In genomic region chr3:148955544-148956346, GRCh38 we compare ENCODE assay signal across 9 cellular contexts. TPM values are rescaled to one million over a fixed set of nuclear protein-coding genes. Genes with fewer than 3 reads are reported as not detected.
A peak's percentile ranks its signal among the peaks of the same experiment; 100 is the strongest.
DNase-seq lines count a peak whose midpoint lies in the region; ATAC-seq, FAIRE-seq and TF ChIP-seq lines count a peak whose summit lies in the region.
"Had no signal": no experiment of that assay in that cellular context is flagged by ENCODE, and none has a peak within 500 bp of the region (broad histone marks: within the 10 kb centered on the region; RNA-seq: fewer than 3 reads in every experiment).

No MANE protein-coding gene starts in this region.

- in situ Hi-C loops in GM12878 (cut with MboI) = loop anchor here (5.0 kb wide), 1 partner anchor 317 kb away; no protein-coding TSS in a partner anchor

- H3K4me2 ChIP-seq in HCT116 (ENCODE audit: low read length) (peak overlapping the region; percentile 28; the same call in 1 of the 2 replicates), GM12878 (ENCODE audit: control insufficient read depth, insufficient read depth) (no peak overlapping the region)

- TF ChIP-seq RAD21 in HCT116 (IDR thresholded peaks at IDR 0.05; ENCODE audit: low read depth) = peak; percentile 87
- TF ChIP-seq RAD21 in GM12878 (IDR thresholded peaks at IDR 0.05; ENCODE audit: insufficient read depth, low read depth, low read length) = peak; percentile 80

- no peak for TF ChIP-seq EP300 in GM12878 (IDR thresholded peaks at IDR 0.05; ENCODE audit: borderline replicate concordance in 1 of 2, control insufficient read depth in 1 of 2, low read depth in 2 of 2, low read length in 2 of 2)

- DNase-seq in COLO829 (ENCODE audit: low spot score) (peak; percentile 51), HCT116 (ENCODE audit: low read depth, low spot score) (peak; percentile 48), NCI-H526 treated with DMSO at 0.1 percent for 48 hours (lab: John Stamatoyannopoulos, UW) (peak; percentile 52), GM12878 (ENCODE audit: low read depth, low spot score) (no peak), iPS-NIHi7 (ENCODE audit: extremely low spot score) (peak; percentile 54), NCI-H187 treated with DMSO at 0.1 percent for 48 hours (lab: John Stamatoyannopoulos, UW) (no peak)

- H3K9ac ChIP-seq in HCT116 (ENCODE audit: low read length) (no peak overlapping the region), GM12878 (ENCODE audit: control insufficient read depth, insufficient read depth, low read length) (no peak overlapping the region)

- no peaks in the 10 kb centered on the region for H3K9me3 ChIP-seq in HCT116 (ENCODE audit: control insufficient read depth in 1 of 2, insufficient read depth in 1 of 2, low read depth in 1 of 2, low read length in 2 of 2)
- no peaks in the 10 kb centered on the region for H3K9me3 ChIP-seq in GM12878 (replicated peaks; ENCODE audit: control insufficient read depth, insufficient read depth, low read length)

- peaks cover 0 to 5% of the 10 kb centered on the region in 2 experiments; a peak in 1 of 4 replicates for H3K4me1 ChIP-seq in HCT116 (ENCODE audit: control insufficient read depth in 1 of 2, insufficient read depth in 2 of 2, low read length in 2 of 2)
- no peaks in the 10 kb centered on the region for H3K4me1 ChIP-seq in GM12878 (ENCODE audit: control insufficient read depth, insufficient read depth, low read length)

- POLR2A ChIA-PET in HCT116 (lab: Charles Lee) = interaction anchor here (0.7 kb wide), 2 partner anchors 345 to 395 kb away, joined by 3 read pairs; no protein-coding TSS in a partner anchor
- POLR2A ChIA-PET in GM12878 (lab: Charles Lee) = interaction anchor here (0.6 kb wide), 4 partner anchors 23 to 1449 kb away, joined by 3 to 4 read pairs (median 4); no protein-coding TSS in a partner anchor

- intact Hi-C loops in HCT116 (cut with micrococcal nuclease) = loop anchor here (1.0 to 5.0 kb wide), 4 partner anchors 165 to 527 kb away; no protein-coding TSS in a partner anchor
- intact Hi-C loops in GM12878 (cut with micrococcal nuclease; ENCODE audit: unreplicated experiment) = loop anchor here (1.0 to 5.0 kb wide), 4 partner anchors 165 to 527 kb away; partner anchors contain the start of gene TM4SF18

- SMC1A ChIA-PET in GM12878 (lab: Charles Lee; ENCODE audit: uncharacterized antibody, unreplicated experiment) = interaction anchor here (0.6 to 3.7 kb wide), 20 partner anchors 10 to 603 kb away, joined by 3 to 38 read pairs (median 5); no protein-coding TSS in a partner anchor

- H3K79me2 ChIP-seq in HCT116 (ENCODE audit: insufficient read depth, low read length) = no peaks in the 10 kb centered on the region
- H3K79me2 ChIP-seq in GM12878 (ENCODE audit: control insufficient read depth, insufficient read depth, low read length) = no peaks in the 10 kb centered on the region

- H3K27ac ChIP-seq in HCT116 (ENCODE audit: low read depth, low read length) = no peak overlapping the region
- no peak overlapping the region for H3K27ac ChIP-seq in GM12878 (ENCODE audit: control insufficient read depth, insufficient read depth)
- peak overlapping the region in 11 of 21 experiments; percentile 14 to 81 (median 66) for H3K27ac ChIP-seq in skin epidermis

- H2AFZ ChIP-seq in HCT116 (ENCODE audit: low read depth, low read length, poor library complexity, severe bottlenecking) (peak overlapping the region; percentile 83), GM12878 (ENCODE audit: control insufficient read depth, low read depth, low read length) (no peak overlapping the region)

- no TSS peak for BruUV-seq in HCT116 (replicated peaks; lab: Mats Ljungman, UMichigan)
- no TSS peak for BruUV-seq in GM12878 (replicated peaks; lab: Mats Ljungman, UMichigan)

- TF ChIP-seq POLR2A in HCT116 (IDR thresholded peaks at IDR 0.05; ENCODE audit: borderline replicate concordance, extremely low read depth, insufficient read depth, insufficient read length) (no peak), GM12878 (IDR thresholded peaks at IDR 0.05; ENCODE audit: low read depth, low read length) (no peak)

- 55% methylated on average over 12 of the region's 12 CpGs for WGBS in GM12878 (ENCODE audit: insufficient coverage, insufficient replicate concordance, low lambda C conversion rate, missing lambda C conversion rate)

- TF ChIP-seq CTCF in HCT116 (IDR thresholded peaks at IDR 0.05 in 2 of 3, conservative IDR thresholded peaks at IDR 0.05 in 1 of 3; ENCODE audit: borderline replicate concordance in 1 of 3, insufficient read depth in 1 of 3, low read depth in 2 of 3, low read length in 2 of 3) (peak; percentile 44 to 89 (median 75)), GM12878 (IDR thresholded peaks at IDR 0.05 in 2 of 3, conservative IDR thresholded peaks at IDR 0.05 in 1 of 3; ENCODE audit: control insufficient read depth in 2 of 3, extremely low read depth in 1 of 3, insufficient read depth in 1 of 3, low read depth in 3 of 3, low read length in 3 of 3) (peak; percentile 53 to 59 (median 57))

- H3K4me3 ChIP-seq in HCT116 (replicated peaks in 1 of 2; ENCODE audit: low read depth in 1 of 2, low read length in 2 of 2) (no peak overlapping the region; a peak in 1 of 4 replicates), GM12878 (no peak overlapping the region), skin epidermis (no peak overlapping the region)

- H4K20me1 ChIP-seq in HCT116 (ENCODE audit: insufficient read depth) (no peaks in the 10 kb centered on the region), GM12878 (ENCODE audit: control insufficient read depth, insufficient read depth) (no peaks in the 10 kb centered on the region)

- RAD21 ChIA-PET in HCT116 (lab: Charles Lee; ENCODE audit: low non-redundant PET in 1 of 2, low total read pairs in 2 of 2, uncharacterized antibody in 2 of 2, unreplicated experiment in 2 of 2) = interaction anchor here (0.5 to 1.5 kb wide), 9 partner anchors 14 to 853 kb away, joined by 3 to 7 read pairs (median 4); partner anchors contain the start of gene HLTF (in 1 of the 2)
- RAD21 ChIA-PET in GM12878 (lab: Charles Lee; ENCODE audit: unreplicated experiment) = interaction anchor here (0.6 to 4.8 kb wide), 15 partner anchors 10 to 1468 kb away, joined by 3 to 38 read pairs (median 4); no protein-coding TSS in a partner anchor

- H3K27me3 ChIP-seq in HCT116 (ENCODE audit: insufficient read depth, low read length) = no peaks in the 10 kb centered on the region
- no peaks in the 10 kb centered on the region; a peak in 1 of 4 replicates for H3K27me3 ChIP-seq in GM12878 (replicated peaks in 1 of 2; ENCODE audit: control insufficient read depth in 2 of 2, insufficient read depth in 2 of 2, low read length in 1 of 2)

- CTCF ChIA-PET in HCT116 (lab: Charles Lee) (interaction anchor here (0.5 to 2.7 kb wide), 39 partner anchors 9 to 980 kb away, joined by 3 to 26 read pairs (median 4); partner anchors contain the start of genes GYG1 and TM4SF18), GM12878 (lab: Yijun Ruan, JAX) (interaction anchor here (0.6 to 6.5 kb wide), 39 partner anchors 9 to 975 kb away, joined by 3 to 81 read pairs (median 5); partner anchors contain the start of gene GYG1)

- no peaks in the 10 kb centered on the region for H3K9me2 ChIP-seq in HCT116 (ENCODE audit: insufficient read depth)

- FAIRE-seq in GM12878 (lab: Jason Lieb, UNC) = no peak

- ATAC-seq in HCT116 (peak; percentile 69), GM12878 (peak; percentile 66), GM18519 (IDR thresholded peaks at IDR 0.05; ENCODE audit: low FRiP score, unreplicated experiment) (no peak)
- ATAC-seq: T-cell had no signal

- H3K36me3 ChIP-seq in HCT116 (ENCODE audit: control insufficient read depth in 1 of 2, insufficient read depth in 2 of 2, low read length in 2 of 2) (no peaks in the 10 kb centered on the region), GM12878 (ENCODE audit: control insufficient read depth in 2 of 2, insufficient read depth in 2 of 2, low read length in 1 of 2) (no peaks in the 10 kb centered on the region)

TF ChIP-seq in GM12878, 131 proteins besides CTCF, POLR2A, EP300 and RAD21 (continues in another document):
- TF ChIP-seq ZNF384 (IDR thresholded peaks at IDR 0.05; ENCODE audit: borderline replicate concordance, low read depth, low read length) (peak; percentile 95), GABPA (IDR thresholded peaks at IDR 0.05; ENCODE audit: low read depth) (no peak), YY1 (IDR thresholded peaks at IDR 0.05; ENCODE audit: low read depth, low read length) (0 out of 2 replicates have a peak, but pooled peaks have one; percentile 20), ZNF274 (IDR thresholded peaks at IDR 0.05; ENCODE audit: insufficient read depth, insufficient read length) (no peak)
- TF ChIP-seq, protein P1, sequence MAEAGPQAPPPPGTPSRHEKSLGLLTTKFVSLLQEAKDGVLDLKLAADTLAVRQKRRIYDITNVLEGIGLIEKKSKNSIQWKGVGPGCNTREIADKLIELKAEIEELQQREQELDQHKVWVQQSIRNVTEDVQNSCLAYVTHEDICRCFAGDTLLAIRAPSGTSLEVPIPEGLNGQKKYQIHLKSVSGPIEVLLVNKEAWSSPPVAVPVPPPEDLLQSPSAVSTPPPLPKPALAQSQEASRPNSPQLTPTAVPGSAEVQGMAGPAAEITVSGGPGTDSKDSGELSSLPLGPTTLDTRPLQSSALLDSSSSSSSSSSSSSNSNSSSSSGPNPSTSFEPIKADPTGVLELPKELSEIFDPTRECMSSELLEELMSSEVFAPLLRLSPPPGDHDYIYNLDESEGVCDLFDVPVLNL (IDR thresholded peaks at IDR 0.05; ENCODE audit: low read depth, low read length) = no peak

RNA-seq across cellular contexts. Expression of gene GYG1, which starts 35.6 kb away (rescaled TPM):
- total RNA-seq in HCT116 (2021; ENCODE audit: unreplicated experiment) (28.9 TPM), GM12878 (2014; rRNA removed) (12.0 and 16.0 TPM in 2 replicates), GM12878 (2014; rRNA removed; fragmentation: Illumina TruSeq; extraction: Trizol) (18.8 and 19.7 TPM in 2 replicates), GM12878 (2021) (21.1 and 22.4 TPM in 2 replicates)
- polyA plus RNA-seq in HCT116 (2012) = 26.7 and 27.8 TPM in 2 replicates
- 3.9 and 5.3 TPM in 2 replicates for total RNA-seq in GM12878 (2013; cell fraction: nucleolus; rRNA removed)
- 10.8 TPM for polyA plus RNA-seq in GM12878 (2011; ENCODE audit: low read depth)
- polyA plus RNA-seq in GM12878 (2011; rRNA removed) (16.9 and 18.2 TPM in 2 replicates), GM12878 (2014; fragmentation: Illumina TruSeq; extraction: Trizol) (26.4 and 26.6 TPM in 2 replicates), GM12878 (2014; fragmentation: Nextera tagmentation; extraction: Ambion mirVana) (10 to 100 TPM; 23.4 to 36.7 TPM), GM12878 (2014; rRNA removed) (11.8 and 13.0 TPM in 2 replicates), GM12878 (2016; fragmentation: Nextera tagmentation; extraction: Ambion mirVana) (10 to 100 TPM; 33.9 to 38.9 TPM)
- 14.6 and 18.8 TPM in 2 replicates for polyA plus RNA-seq in GM12878 (2011; cell fraction: cytosol; rRNA removed)
- 16.1 and 17.9 TPM in 2 replicates for polyA plus RNA-seq in GM12878 (2011; cell fraction: nucleus; rRNA removed)
- 13.0 and 15.1 TPM in 2 replicates for polyA plus RNA-seq in GM12878 (2012)
- polyA minus RNA-seq in GM12878 (2011; rRNA and poly(A)+ RNA removed) = 13.7 and 19.3 TPM in 2 replicates
- 7.8 and 10.2 TPM in 2 replicates for polyA minus RNA-seq in GM12878 (2011; cell fraction: cytosol; rRNA and poly(A)+ RNA removed)
- 21.2 and 31.4 TPM in 2 replicates for polyA minus RNA-seq in GM12878 (2011; cell fraction: nucleus; rRNA and poly(A)+ RNA removed)

Comparison
In these comparisons a context has a peak if more than half of its experiments do, and no peak if none do; other contexts are left out.
1. DNase-seq: peak in COLO829 (single experiment), HCT116 (single experiment), NCI-H526 treated with DMSO at 0.1 percent for 48 hours (single experiment) and iPS-NIHi7 (single experiment); none in GM12878 (single experiment) and NCI-H187 treated with DMSO at 0.1 percent for 48 hours (single experiment).
2. H3K27ac ChIP-seq: peak in skin epidermis (11 of 21); none in HCT116 (single experiment) and GM12878 (single experiment).